In genomic region chr1:204894606-204895005, GRCh38 we compare ENCODE assay signal across 1 cellular context.
TF ChIP-seq lines count a peak whose summit lies in the region.

No MANE protein-coding gene starts in this region.

TF ChIP-seq in HEK293, 187 proteins besides CTCF, POLR2A, EP300 and RAD21 (continued from another document):
- no peak for TF ChIP-seq ATF2 (tag by site-specific recombination; IDR thresholded peaks at IDR 0.05; ENCODE audit: low read depth)
